Comparison of ENCODE assay signal across 7 cellular contexts in genomic region chr14:55026441-55026792, GRCh38. TPM values are rescaled to one million over a fixed set of nuclear protein-coding genes. Genes with fewer than 3 reads are reported as not detected.
A peak's percentile ranks its signal among the peaks of the same experiment; 100 is the strongest.
DNase-seq lines count a peak whose midpoint lies in the region; ATAC-seq and TF ChIP-seq lines count a peak whose summit lies in the region.

No MANE protein-coding gene starts in this region.

- TF ChIP-seq CTCF in HFFc6 (IDR thresholded peaks at IDR 0.05) (no peak), GM13977 (IDR thresholded peaks at IDR 0.05; ENCODE audit: extremely low read depth, insufficient read depth, missing control alignments) (no peak)

- no peaks in the 10 kb centered on the region for H3K9me3 ChIP-seq in iPS-15b (ENCODE audit: control insufficient read depth, insufficient read depth, low read length)

- no peak for DNase-seq in HFFc6
- DNase-seq in activated CD4-positive, alpha-beta memory T cell treated with anti-CD3 and anti-CD28 coated beads for 36 hours, result no peak
- no peak for DNase-seq in stimulated activated naive B cell treated with anti-CD40 and anti-IgM and Interleukin-4, amounts not matched to agents 10 μg/mL and 1 μg/mL and 100 μg/mL, for 72 hours
- no peak for DNase-seq in GM13977 (ENCODE audit: low spot score)
- DNase-seq in T-helper 9 cell, result no peak
- DNase-seq in AML-193 (lab: John Stamatoyannopoulos, UW), result no peak

- peaks cover 1% of the 10 kb centered on the region; the same call in 1 of the 2 replicates for H3K27me3 Mint-ChIP-seq in HFFc6 (ENCODE audit: insufficient read depth)
- no peaks in the 10 kb centered on the region for H3K27me3 Mint-ChIP-seq in activated CD4-positive, alpha-beta memory T cell treated with anti-CD3 and anti-CD28 coated beads for 36 hours
- no peaks in the 10 kb centered on the region for H3K27me3 Mint-ChIP-seq in stimulated activated naive B cell treated with anti-CD40 and anti-IgM and Interleukin-4, amounts not matched to agents 10 μg/mL and 1 μg/mL and 100 μg/mL, for 72 hours

- peak overlapping the region; percentile 93 for H3K9ac ChIP-seq in iPS-15b (ENCODE audit: low read depth, low read length)

- H3K27ac Mint-ChIP-seq in HFFc6, result peak overlapping the region; percentile 94
- peak overlapping the region; percentile 89 for H3K27ac Mint-ChIP-seq in activated CD4-positive, alpha-beta memory T cell treated with anti-CD3 and anti-CD28 coated beads for 36 hours
- peak overlapping the region; percentile 99 for H3K27ac Mint-ChIP-seq in stimulated activated naive B cell treated with anti-CD40 and anti-IgM and Interleukin-4, amounts not matched to agents 10 μg/mL and 1 μg/mL and 100 μg/mL, for 72 hours

- in situ Hi-C loops in GM13977 (cut with MboI; ENCODE audit: low pct_unique_long_range_greater_than_20kb, low sequenced_read_pairs, unreplicated experiment), result no loop called here

- no peak for ATAC-seq in stimulated activated naive B cell treated with anti-CD40 and anti-IgM and Interleukin-4, amounts not matched to agents 10 μg/mL and 1 μg/mL and 100 μg/mL, for 72 hours (replicated peaks)

- CTCF ChIA-PET in activated CD4-positive, alpha-beta memory T cell treated with anti-CD3 and anti-CD28 coated beads for 36 hours (lab: Charles Lee), result interaction anchor here (0.7 to 3.9 kb wide), 7 partner anchors 21 to 303 kb away, joined by 3 to 44 read pairs (median 6); partner anchors contain the start of genes GCH1 and MAPK1IP1L

- peak overlapping the region; percentile 95 for H3K4me3 Mint-ChIP-seq in HFFc6
- peak overlapping the region; percentile 93 for H3K4me3 Mint-ChIP-seq in activated CD4-positive, alpha-beta memory T cell treated with anti-CD3 and anti-CD28 coated beads for 36 hours
- peak overlapping the region; percentile 94 to 98 for H3K4me3 Mint-ChIP-seq in stimulated activated naive B cell treated with anti-CD40 and anti-IgM and Interleukin-4, amounts not matched to agents 10 μg/mL and 1 μg/mL and 100 μg/mL, for 72 hours

- intact Hi-C loops in activated CD4-positive, alpha-beta memory T cell treated with anti-CD3 and anti-CD28 coated beads for 36 hours (cut with micrococcal nuclease), result loop anchor here (2.0 kb wide), 1 partner anchor 146 kb away; no protein-coding TSS in a partner anchor

- H3K4me3 ChIP-seq in iPS-15b (ENCODE audit: low read depth, low read length), result peak overlapping the region; percentile 95

- peaks cover 16% of the 10 kb centered on the region for H3K4me1 ChIP-seq in iPS-15b (ENCODE audit: control insufficient read depth, insufficient read depth, low read length)

- no peaks in the 10 kb centered on the region for H3K27me3 ChIP-seq in iPS-15b (ENCODE audit: control insufficient read depth, insufficient read depth, low read length)

- H3K36me3 ChIP-seq in iPS-15b (ENCODE audit: control insufficient read depth, insufficient read depth, low read length), result no peaks in the 10 kb centered on the region

- no peaks in the 10 kb centered on the region for H3K9me3 Mint-ChIP-seq in HFFc6
- no peaks in the 10 kb centered on the region for H3K9me3 Mint-ChIP-seq in activated CD4-positive, alpha-beta memory T cell treated with anti-CD3 and anti-CD28 coated beads for 36 hours
- H3K9me3 Mint-ChIP-seq in stimulated activated naive B cell treated with anti-CD40 and anti-IgM and Interleukin-4, amounts not matched to agents 10 μg/mL and 1 μg/mL and 100 μg/mL, for 72 hours, result no peaks in the 10 kb centered on the region

- peaks cover 64% of the 10 kb centered on the region for H3K4me1 Mint-ChIP-seq in HFFc6 (ENCODE audit: low read depth)
- peaks cover 47% of the 10 kb centered on the region for H3K4me1 Mint-ChIP-seq in activated CD4-positive, alpha-beta memory T cell treated with anti-CD3 and anti-CD28 coated beads for 36 hours (ENCODE audit: low read depth)
- H3K4me1 Mint-ChIP-seq in stimulated activated naive B cell treated with anti-CD40 and anti-IgM and Interleukin-4, amounts not matched to agents 10 μg/mL and 1 μg/mL and 100 μg/mL, for 72 hours, result peaks cover 22 to 51% of the 10 kb centered on the region in 2 donors

- H3K36me3 Mint-ChIP-seq in HFFc6 (ENCODE audit: low read depth), result peaks cover 3% of the 10 kb centered on the region; the same call in 1 of the 2 replicates
- peaks cover 28% of the 10 kb centered on the region for H3K36me3 Mint-ChIP-seq in activated CD4-positive, alpha-beta memory T cell treated with anti-CD3 and anti-CD28 coated beads for 36 hours
- peaks cover 14 to 23% of the 10 kb centered on the region in 2 donors for H3K36me3 Mint-ChIP-seq in stimulated activated naive B cell treated with anti-CD40 and anti-IgM and Interleukin-4, amounts not matched to agents 10 μg/mL and 1 μg/mL and 100 μg/mL, for 72 hours

- POLR2A ChIA-PET in activated CD4-positive, alpha-beta memory T cell treated with anti-CD3 and anti-CD28 coated beads for 36 hours (lab: Charles Lee), result interaction anchor here (0.6 to 3.8 kb wide), 11 partner anchors 12 to 570 kb away, joined by 3 to 48 read pairs (median 6); partner anchors contain the start of genes DLGAP5, GCH1, LGALS3 and MAPK1IP1L

RNA-seq across cellular contexts. Expression of gene WDHD1, which starts 0.5 kb away (rescaled TPM):
- total RNA-seq in HFFc6 (2021; fragmentation: NEBNext Ultra II Directional; extraction: Animal tissue kit (Norgen Biotek cat#: 25700)), result 10 to 100 TPM in 5 of 6 experiments, 1 to 10 TPM in 1; 9.8 to 20.3 (median 17.8) TPM
- 10 to 100 TPM; 62.4 to 63.2 TPM for total RNA-seq in activated CD4-positive, alpha-beta memory T cell treated with anti-CD3 and anti-CD28 coated beads for 36 hours

RNA-seq across cellular contexts. Expression of gene SOCS4, which starts 0.6 kb away (rescaled TPM):
- 10 to 100 TPM; 22.1 to 26.2 (median 23.6) TPM for total RNA-seq in HFFc6 (2021; fragmentation: NEBNext Ultra II Directional; extraction: Animal tissue kit (Norgen Biotek cat#: 25700))
- total RNA-seq in activated CD4-positive, alpha-beta memory T cell treated with anti-CD3 and anti-CD28 coated beads for 36 hours, result 10 to 100 TPM; 24.4 to 25.3 TPM

RNA-seq across cellular contexts. Expression of gene MAPK1IP1L, which starts 25.0 kb away (rescaled TPM):
- 100 to 1,000 TPM; 114 to 150 (median 126) TPM for total RNA-seq in HFFc6 (2021; fragmentation: NEBNext Ultra II Directional; extraction: Animal tissue kit (Norgen Biotek cat#: 25700))
- 10 to 100 TPM; 85.5 to 89.1 TPM for total RNA-seq in activated CD4-positive, alpha-beta memory T cell treated with anti-CD3 and anti-CD28 coated beads for 36 hours
